Comparison of ENCODE assay signal across 8 cellular contexts in genomic region chr12:14257303-14257733, GRCh38.
DNase-seq lines count a peak whose midpoint lies in the region; ATAC-seq and TF ChIP-seq lines count a peak whose summit lies in the region.

No MANE protein-coding gene starts in this region.

- H3K4me2 ChIP-seq in OCI-LY1 (ENCODE audit: low read length): peak overlapping the region; percentile 32

- ATAC-seq in natural killer cell treated with Interleukin-12 subunit alpha and Interleukin-12 subunit beta and Interleukin-15 and Interleukin-18, amount 100 ng/mL, for 72 hours: no peak
- no peak for ATAC-seq in GM19035 (IDR thresholded peaks at IDR 0.05; ENCODE audit: unreplicated experiment)

- CTCF ChIA-PET in AG04450 (lab: Charles Lee): interaction anchor here (1.1 to 2.5 kb wide), 3 partner anchors 17 to 108 kb away, joined by 4 to 18 read pairs (median 5); partner anchors contain the start of gene ATF7IP

- TF ChIP-seq CTCF in AG04450 (IDR thresholded peaks at IDR 0.05; ENCODE audit: low read depth, low read length): no peak
- TF ChIP-seq CTCF in OCI-LY1 (IDR thresholded peaks at IDR 0.05; ENCODE audit: low read length): no peak

- no peaks in the 10 kb centered on the region for H3K79me2 ChIP-seq in OCI-LY1 (ENCODE audit: insufficient read depth, low read length)

- no peaks in the 10 kb centered on the region for H4K20me1 ChIP-seq in OCI-LY1 (ENCODE audit: insufficient read depth, low read length)

- DNase-seq in AG04450 (ENCODE audit: low read depth, low spot score) (no peak), NCI-H748 (lab: John Stamatoyannopoulos, UW; ENCODE audit: unreplicated experiment) (no peak), NCI-H1694 (lab: John Stamatoyannopoulos, UW) (no peak), DMS153 treated with DMSO at 0.1 percent for 48 hours (lab: John Stamatoyannopoulos, UW; ENCODE audit: unreplicated experiment) (no peak)
- no peak for DNase-seq in effector memory CD4-positive, alpha-beta T cell
- DNase-seq in natural killer cell treated with Interleukin-12 subunit alpha and Interleukin-12 subunit beta and Interleukin-15 and Interleukin-18, amount 100 ng/mL, for 72 hours (ENCODE audit: low spot score): no peak

- no peak overlapping the region for H2AFZ ChIP-seq in OCI-LY1 (ENCODE audit: low read length)

- POLR2A ChIA-PET in AG04450 (lab: Yijun Ruan, JAX): interaction anchor here (0.6 to 1.9 kb wide), 8 partner anchors 108 to 250 kb away, joined by 3 to 28 read pairs (median 8); partner anchors contain the start of gene ATF7IP

- H3K4me1 ChIP-seq in OCI-LY1 (ENCODE audit: insufficient read depth, low read length, severe bottlenecking): peaks cover 50% of the 10 kb centered on the region
- peaks cover 26% of the 10 kb centered on the region for H3K4me1 ChIP-seq in effector memory CD4-positive, alpha-beta T cell (ENCODE audit: control insufficient read depth, insufficient read depth, low read length, poor library complexity, severe bottlenecking)

- H3K27ac ChIP-seq in AG04450 (ENCODE audit: low read depth, low read length) (peak overlapping the region; percentile 74), OCI-LY1 (ENCODE audit: low read depth, low read length, poor library complexity, severe bottlenecking) (peak overlapping the region; percentile 95)
- H3K27ac ChIP-seq in effector memory CD4-positive, alpha-beta T cell (ENCODE audit: insufficient read depth, low read length, poor library complexity, severe bottlenecking): peak overlapping the region; percentile 67

- H3K4me3 Mint-ChIP-seq in natural killer cell treated with Interleukin-12 subunit alpha and Interleukin-12 subunit beta and Interleukin-15 and Interleukin-18, amount 100 ng/mL, for 72 hours: peak overlapping the region; percentile 83

- H3K9me3 Mint-ChIP-seq in natural killer cell treated with Interleukin-12 subunit alpha and Interleukin-12 subunit beta and Interleukin-15 and Interleukin-18, amount 100 ng/mL, for 72 hours: peaks cover 4% of the 10 kb centered on the region

- H3K36me3 ChIP-seq in OCI-LY1 (ENCODE audit: insufficient read depth, low read length): no peaks in the 10 kb centered on the region; the same call in 1 of the 2 replicates
- H3K36me3 ChIP-seq in effector memory CD4-positive, alpha-beta T cell (ENCODE audit: control insufficient read depth, insufficient read depth, low read length): no peaks in the 10 kb centered on the region

- H3K36me3 Mint-ChIP-seq in natural killer cell treated with Interleukin-12 subunit alpha and Interleukin-12 subunit beta and Interleukin-15 and Interleukin-18, amount 100 ng/mL, for 72 hours: no peaks in the 10 kb centered on the region

- no peaks in the 10 kb centered on the region for H3F3A ChIP-seq in OCI-LY1 (ENCODE audit: insufficient read depth, low read length)

- no peaks in the 10 kb centered on the region for H3K27me3 Mint-ChIP-seq in natural killer cell treated with Interleukin-12 subunit alpha and Interleukin-12 subunit beta and Interleukin-15 and Interleukin-18, amount 100 ng/mL, for 72 hours

- no peaks in the 10 kb centered on the region for H3K9me2 ChIP-seq in OCI-LY1 (ENCODE audit: low read depth, low read length)

- peak overlapping the region; percentile 63 for H3K9ac ChIP-seq in OCI-LY1 (ENCODE audit: low read length)

- H3K27ac Mint-ChIP-seq in natural killer cell treated with Interleukin-12 subunit alpha and Interleukin-12 subunit beta and Interleukin-15 and Interleukin-18, amount 100 ng/mL, for 72 hours: peak overlapping the region; percentile 98 to 99

- H3K9me3 ChIP-seq in AG04450 (ENCODE audit: control insufficient read depth, insufficient read depth, low read length) (peaks cover 10% of the 10 kb centered on the region), OCI-LY1 (ENCODE audit: low read length) (peaks cover 12% of the 10 kb centered on the region; the same call in 1 of the 2 replicates)
- no peaks in the 10 kb centered on the region for H3K9me3 ChIP-seq in effector memory CD4-positive, alpha-beta T cell (ENCODE audit: control insufficient read depth, low read length)

- H3K4me3 ChIP-seq in AG04450 (ENCODE audit: low read depth, low read length) (no peak overlapping the region), OCI-LY1 (ENCODE audit: low read depth, low read length, poor library complexity, severe bottlenecking) (peak overlapping the region; percentile 1)
- no peak overlapping the region for H3K4me3 ChIP-seq in effector memory CD4-positive, alpha-beta T cell (ENCODE audit: insufficient read depth, low read depth, low read length, poor library complexity, severe bottlenecking)

- H3K27me3 ChIP-seq in AG04450 (ENCODE audit: control insufficient read depth, insufficient read depth, low read length): no peaks in the 10 kb centered on the region
- no peaks in the 10 kb centered on the region for H3K27me3 ChIP-seq in OCI-LY1 (ENCODE audit: insufficient read depth, low read length)
- H3K27me3 ChIP-seq in effector memory CD4-positive, alpha-beta T cell (replicated peaks; ENCODE audit: control insufficient read depth, insufficient read depth, low read length, poor library complexity, severe bottlenecking): no peaks in the 10 kb centered on the region

- peaks cover 46 to 55% of the 10 kb centered on the region in 2 donors for H3K4me1 Mint-ChIP-seq in natural killer cell treated with Interleukin-12 subunit alpha and Interleukin-12 subunit beta and Interleukin-15 and Interleukin-18, amount 100 ng/mL, for 72 hours (ENCODE audit: low read depth in 2 of 2)
